In the genomic region with DNA sequence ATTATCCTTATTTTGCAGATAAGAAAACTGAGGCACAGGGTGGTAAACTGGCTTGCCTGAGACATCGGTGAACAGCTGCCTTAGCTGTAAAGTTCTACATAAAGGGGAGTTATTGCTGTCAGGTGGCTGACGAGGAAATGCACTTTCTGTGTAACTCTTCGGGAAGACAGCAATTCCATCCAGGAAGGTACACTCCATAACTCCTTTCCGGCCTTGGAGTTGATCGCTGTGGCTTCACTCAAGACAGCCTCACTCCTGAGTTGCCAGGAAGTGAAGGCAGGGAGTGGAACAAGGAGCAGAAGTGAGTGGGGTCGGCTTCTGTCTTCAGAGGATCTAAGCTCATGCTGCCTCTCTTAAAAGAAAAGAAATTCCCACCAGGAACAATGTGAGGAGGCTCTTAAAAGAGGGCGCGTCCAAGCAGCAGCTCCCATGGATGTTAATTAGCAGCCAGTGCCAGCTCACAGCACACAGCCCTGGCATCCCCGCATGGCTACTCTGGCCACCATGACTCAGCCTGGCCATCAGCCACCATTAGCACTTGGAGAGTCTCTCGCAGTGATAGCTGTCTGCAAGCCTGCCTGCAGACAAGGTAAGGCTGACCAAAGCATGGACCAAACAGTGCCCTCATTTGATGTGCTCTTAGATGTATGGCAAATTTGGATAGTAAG, we compare ENCODE assay signal across 13 cellular contexts.
A peak's percentile ranks its signal among the peaks of the same experiment; 100 is the strongest.
DNase-seq lines count a peak whose midpoint lies in the region.
"Had no signal": no experiment of that assay in that cellular context is flagged by ENCODE, and none has a peak within 500 bp of the region (broad histone marks: within the 10 kb centered on the region; RNA-seq: fewer than 3 reads in every experiment).

No MANE protein-coding gene starts in this region.

- H3K9me3 ChIP-seq in adipocyte (ENCODE audit: control insufficient read depth, low read length): no peaks in the 10 kb centered on the region

- peaks cover 59% of the 10 kb centered on the region for H3K36me3 ChIP-seq in adipocyte (ENCODE audit: control insufficient read depth, insufficient read depth, low read length, severe bottlenecking)

- DNase-seq in H4 (ENCODE audit: low spot score): peak; percentile 71
- DNase-seq in adipocyte (ENCODE audit: low read depth): peak; percentile 47
- peak; percentile 88 for DNase-seq in globus pallidus (ENCODE audit: low spot score)
- DNase-seq in putamen (ENCODE audit: low spot score): peak; percentile 82
- no peak for DNase-seq in RPMI8226
- DNase-seq in NCI-H1436 treated with DMSO at 0.1 percent for 48 hours (lab: John Stamatoyannopoulos, UW): no peak
- no peak for DNase-seq in NCI-H1930 (lab: John Stamatoyannopoulos, UW)
- no peak for DNase-seq in SHP77 treated with DMSO at 0.1 percent for 48 hours (lab: John Stamatoyannopoulos, UW)
- DNase-seq: activated gamma-delta T cell treated with Interleukin-2 at 50 U/mL for 16 hours, DND-41, NCI-H2081 treated with DMSO at 0.1 percent for 48 hours, retina had no signal

- peaks cover 59% of the 10 kb centered on the region for H3K4me1 ChIP-seq in adipocyte (ENCODE audit: control insufficient read depth, insufficient read depth, low read length)

- peak overlapping the region; percentile 4 for H3K9ac ChIP-seq in adipocyte (ENCODE audit: low read length)

- no peaks in the 10 kb centered on the region for H3K27me3 ChIP-seq in adipocyte (replicated peaks; ENCODE audit: control insufficient read depth, insufficient read depth, low read length)
- H3K27me3 ChIP-seq: hepatocyte had no signal

- H3K4me3 ChIP-seq in adipocyte (ENCODE audit: low read length): no peak overlapping the region
- H3K4me3 ChIP-seq: hepatocyte had no signal

Comparison
In these comparisons a context has a peak if more than half of its experiments do, and no peak if none do; other contexts are left out.
1. DNase-seq: peak in H4 (single experiment), adipocyte (single experiment), globus pallidus (single experiment) and putamen (single experiment); none in RPMI8226 (single experiment), NCI-H1436 treated with DMSO at 0.1 percent for 48 hours (single experiment), NCI-H1930 (0 of 2) and SHP77 treated with DMSO at 0.1 percent for 48 hours (single experiment).